18 cellular contexts compared by ENCODE assay signal in genomic region chr14:57686317-57686716, GRCh38.
DNase-seq lines count a peak whose midpoint lies in the region; ATAC-seq lines count a peak whose summit lies in the region.
"Had no signal": no experiment of that assay in that cellular context is flagged by ENCODE, and none has a peak within 500 bp of the region (broad histone marks: within the 10 kb centered on the region; RNA-seq: fewer than 3 reads in every experiment).

No MANE protein-coding gene starts in this region.

- no peak overlapping the region for H3K4me3 ChIP-seq in aorta (ENCODE audit: low read length in 2 of 2)
- H3K4me3 ChIP-seq: BLaER1 had no signal

- DNase-seq in NCI-H2107 treated with DMSO at 0.1 percent for 48 hours (lab: John Stamatoyannopoulos, UW; ENCODE audit: unreplicated experiment) (peak; percentile 78), NCI-H2107 (lab: John Stamatoyannopoulos, UW) (no peak), NCI-H446 treated with DMSO at 0.1 percent for 48 hours (lab: John Stamatoyannopoulos, UW) (peak; percentile 6), medulla oblongata (ENCODE audit: extremely low spot score) (peak; percentile 68), aorta (no peak), EL (no peak)
- DNase-seq: CD8-positive, alpha-beta T cell; H7; NCI-H1417 treated with DMSO at 0.1 percent for 48 hours; NCI-H2029; NCI-H748 treated with DMSO at 0.1 percent for 48 hours; T-cell had no signal

- H3K4me1 ChIP-seq in aorta (ENCODE audit: control insufficient read depth in 1 of 2, insufficient read depth in 2 of 2, low read length in 2 of 2) = peaks cover 0 to 3% of the 10 kb centered on the region in 2 donors
- H3K4me1 ChIP-seq: BLaER1 had no signal

- intact Hi-C loops in aorta (cut with DNase I) = loop anchor here in 1 of 2 donors (5.0 kb wide), 2 partner anchors 191 to 386 kb away; no protein-coding TSS in a partner anchor

- 5% methylated on average over 4 of the region's 4 CpGs for WGBS in aorta, 2 donors

- no peaks in the 10 kb centered on the region for H3K9me3 ChIP-seq in aorta (ENCODE audit: control insufficient read depth, low read length)
- H3K9me3 ChIP-seq: BLaER1 had no signal

- no peak overlapping the region for H3K27ac ChIP-seq in aorta (ENCODE audit: low read depth in 1 of 2, low read length in 2 of 2)
- H3K27ac ChIP-seq: BLaER1, HL-60 had no signal

- H3K27me3 ChIP-seq in aorta (ENCODE audit: control insufficient read depth in 1 of 2, insufficient read depth in 2 of 2, low read length in 1 of 2) = no peaks in the 10 kb centered on the region
- H3K27me3 ChIP-seq: BLaER1 had no signal

- ATAC-seq in aorta (ENCODE audit: low FRiP score) (peak; percentile 63), HG03108 (IDR thresholded peaks at IDR 0.05; ENCODE audit: unreplicated experiment) (no peak), HG02970 (IDR thresholded peaks at IDR 0.05; ENCODE audit: low FRiP score, unreplicated experiment) (no peak)
- ATAC-seq: CD8-positive, alpha-beta T cell; Panc1; Right ventricle myocardium inferior; T-cell had no signal

- no peaks in the 10 kb centered on the region for H3K36me3 ChIP-seq in aorta (ENCODE audit: control insufficient read depth in 1 of 2, insufficient read depth in 2 of 2, low read length in 1 of 2)
- H3K36me3 ChIP-seq: BLaER1 had no signal

Comparison
In these comparisons a context has a peak if more than half of its experiments do, and no peak if none do; other contexts are left out.
1. DNase-seq: peak in NCI-H2107 treated with DMSO at 0.1 percent for 48 hours (single experiment), NCI-H446 treated with DMSO at 0.1 percent for 48 hours (single experiment) and medulla oblongata (single experiment); none in NCI-H2107 (single experiment), aorta (0 of 2) and EL (single experiment).